ENCODE assay signal across 38 cellular contexts in the genomic region with DNA sequence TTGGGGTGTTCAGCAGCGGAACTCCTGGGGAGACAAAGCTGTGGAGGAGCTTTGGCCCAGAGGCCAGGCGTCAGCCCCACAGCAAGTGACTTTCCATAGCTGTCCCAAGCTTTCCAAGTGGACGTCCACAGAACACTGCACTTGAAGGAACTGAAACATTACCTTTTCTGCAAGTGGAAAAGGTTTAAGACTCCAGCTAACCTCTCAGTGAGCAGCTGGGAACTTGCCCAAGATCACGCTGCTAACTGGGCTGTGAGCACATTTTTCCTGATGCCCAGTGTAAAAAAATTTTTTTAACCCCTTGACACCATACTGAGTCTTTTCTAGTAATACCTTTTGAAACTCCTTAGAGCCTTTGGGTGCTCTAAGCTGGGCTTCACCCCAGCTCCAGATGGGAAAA.
"Had no signal": no experiment of that assay in that cellular context is flagged by ENCODE, and none has a peak within 500 bp of the region (broad histone marks: within the 10 kb centered on the region; RNA-seq: fewer than 3 reads in every experiment).

No MANE protein-coding gene starts in this region.

- H3K27ac ChIP-seq: adrenal gland, body of pancreas, Peyer's patch, VCaP had no signal

- H3K9me3 Mint-ChIP-seq: activated B cell treated with CpG ODN at 0.5 μM for 24 hours; activated naive CD4-positive, alpha-beta T cell treated with anti-CD3 and anti-CD28 coated beads, Interleukin-2, amount 50 U/mL, for 72 hours; activated T-cell treated with anti-CD3 and anti-CD28 coated beads, Interleukin-2, amount 50 U/mL, for 4 hours; activated T-helper 1 cell treated with anti-CD3 and anti-CD28 coated beads, Interleukin-12 subunit alpha, Interleukin-12 subunit beta, Interleukin-2, Interleukin-4 antibody, amounts not matched to agents 30 ng/mL and 10 ng/mL and 1 ng/mL, durations not matched to agents 14 hours and 24 hours and 36 hours had no signal

- H3K27ac Mint-ChIP-seq: activated B cell treated with CpG ODN at 0.5 μM for 24 hours; activated CD4-positive, alpha-beta memory T cell treated with anti-CD3 and anti-CD28 coated beads for 36 hours; activated naive CD4-positive, alpha-beta T cell treated with anti-CD3 and anti-CD28 coated beads for 36 hours; activated naive CD4-positive, alpha-beta T cell treated with anti-CD3 and anti-CD28 coated beads, Interleukin-2, amount 50 U/mL, for 72 hours; activated T-helper 1 cell treated with anti-CD3 and anti-CD28 coated beads, Interleukin-12 subunit alpha, Interleukin-12 subunit beta, Interleukin-2, Interleukin-4 antibody, amounts not matched to agents 30 ng/mL and 10 ng/mL and 1 ng/mL, durations not matched to agents 14 hours and 24 hours and 36 hours; T-cell; T-helper 17 cell had no signal

- H3K9me3 ChIP-seq: adrenal gland, body of pancreas, MG63, Peyer's patch had no signal

- DNase-seq: activated B cell treated with CpG ODN at 0.5 μM for 24 hours; activated CD4-positive, alpha-beta memory T cell treated with anti-CD3 and anti-CD28 coated beads for 36 hours; activated CD4-positive, alpha-beta T cell treated with anti-CD3 and anti-CD28 coated beads for 4 hours; activated CD4-positive, alpha-beta T cell treated with anti-CD3 and anti-CD28 coated beads, Interleukin-2, amount 50 U/mL, for 1 hour; activated CD4-positive, CD25-positive, alpha-beta regulatory T cell treated with anti-CD3 and anti-CD28 coated beads, Interleukin-2, amount 50 U/mL, for 72 hours; activated CD8-positive, alpha-beta memory T cell treated with anti-CD3 and anti-CD28 coated beads, Interleukin-2, amount 50 U/mL, for 4 hours; activated gamma-delta T cell treated with Interleukin-2 at 50 U/mL for 16 hours; activated naive CD4-positive, alpha-beta T cell treated with anti-CD3 and anti-CD28 coated beads for 36 hours; activated T-cell treated with anti-CD3 and anti-CD28 coated beads for 4 hours; activated T-cell treated with anti-CD3 and anti-CD28 coated beads, Interleukin-2, amount 50 U/mL, for 4 hours; adrenal gland; body of pancreas; caudate nucleus; Kasumi-1; KG1; MG63; MV-4-11; NCI-H1092 treated with DMSO at 0.1 percent for 48 hours; NCI-H1417; NCI-H146; NCI-H187; NCI-H2081 treated with DMSO at 0.1 percent for 48 hours; NCI-H2171; NCI-H510A; NCI-H526; NCI-H748 treated with DMSO at 0.1 percent for 48 hours; NK-92 treated with Interleukin-12 subunit alpha and Interleukin-12 subunit beta, amount 100 ng/mL, for 24 hours; PC-3; Peyer's patch; RPMI8226; SIG-M5; T-cell; T-helper 17 cell had no signal

- H3K27me3 ChIP-seq: adrenal gland, body of pancreas, MG63, Peyer's patch had no signal

- H3K4me3 ChIP-seq: adrenal gland, body of pancreas, MG63, Peyer's patch had no signal

- H3K36me3 ChIP-seq: adrenal gland, MG63, Peyer's patch had no signal

- H3K4me3 Mint-ChIP-seq: activated B cell treated with CpG ODN at 0.5 μM for 24 hours; activated CD4-positive, alpha-beta memory T cell treated with anti-CD3 and anti-CD28 coated beads for 36 hours; activated naive CD4-positive, alpha-beta T cell treated with anti-CD3 and anti-CD28 coated beads for 36 hours; activated T-cell treated with anti-CD3 and anti-CD28 coated beads, Interleukin-2, amount 50 U/mL, for 4 hours; activated T-helper 1 cell treated with anti-CD3 and anti-CD28 coated beads, Interleukin-12 subunit alpha, Interleukin-12 subunit beta, Interleukin-2, Interleukin-4 antibody, amounts not matched to agents 30 ng/mL and 10 ng/mL and 1 ng/mL, durations not matched to agents 14 hours and 24 hours and 36 hours; T-cell; T-helper 17 cell had no signal

- ATAC-seq: activated naive CD4-positive, alpha-beta T cell treated with anti-CD3 and anti-CD28 coated beads, Interleukin-2, amount 50 U/mL, for 72 hours; activated T-cell treated with anti-CD3 and anti-CD28 coated beads, Interleukin-2, amount 50 U/mL, for 4 hours; body of pancreas; PC-3; Right ventricle myocardium inferior; SK-N-SH treated with all-trans-retinoic acid at 6 μM for 48 hours; T-cell; T-helper 17 cell had no signal

- H3K4me1 ChIP-seq: adrenal gland, body of pancreas, Peyer's patch had no signal

- H3K36me3 Mint-ChIP-seq: activated CD4-positive, alpha-beta memory T cell treated with anti-CD3 and anti-CD28 coated beads for 36 hours had no signal

- H3K4me1 Mint-ChIP-seq: activated B cell treated with CpG ODN at 0.5 μM for 24 hours, T-cell, T-helper 17 cell had no signal

- H3K27me3 Mint-ChIP-seq: activated B cell treated with CpG ODN at 0.5 μM for 24 hours; activated CD4-positive, alpha-beta memory T cell treated with anti-CD3 and anti-CD28 coated beads for 36 hours; T-cell; T-helper 17 cell had no signal
